10 cellular contexts compared by ENCODE assay signal in the genomic region with DNA sequence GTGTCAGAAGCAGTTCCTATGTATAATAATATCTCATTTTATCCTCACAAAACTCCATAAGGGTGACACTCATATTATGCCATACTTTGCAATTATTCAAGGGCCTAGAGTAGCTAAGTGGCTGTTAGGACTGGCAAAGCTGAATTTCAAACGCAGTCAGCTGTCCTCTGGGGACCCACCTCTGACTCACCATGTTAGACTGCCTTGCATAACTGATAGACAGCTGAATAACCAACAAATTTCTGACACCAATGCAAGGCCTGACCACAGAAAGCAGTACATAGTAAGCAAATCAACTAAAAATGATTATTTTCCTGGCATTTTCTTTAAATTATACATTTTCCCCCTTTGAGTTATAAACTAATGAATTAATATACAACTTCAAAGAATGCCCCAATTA.
DNase-seq lines count a peak whose midpoint lies in the region; ATAC-seq and TF ChIP-seq lines count a peak whose summit lies in the region.
"Had no signal": no experiment of that assay in that cellular context is flagged by ENCODE, and none has a peak within 500 bp of the region (broad histone marks: within the 10 kb centered on the region; RNA-seq: fewer than 3 reads in every experiment).

No MANE protein-coding gene starts in this region.

- no peak overlapping the region for H3K27ac Mint-ChIP-seq in activated naive CD4-positive, alpha-beta T cell treated with anti-CD3 and anti-CD28 coated beads for 36 hours
- no peak overlapping the region for H3K27ac Mint-ChIP-seq in activated naive CD4-positive, alpha-beta T cell treated with anti-CD3 and anti-CD28 coated beads, Interleukin-2, amount 10 ng/mL, durations not matched to agents 7 days and 5 days

- ATAC-seq in thoracic aorta (ENCODE audit: insufficient number of reproducible peaks, low FRiP score, low read depth) (peak; percentile 50), GM18505 (IDR thresholded peaks at IDR 0.05; ENCODE audit: unreplicated experiment) (no peak)
- ATAC-seq: Panc1 had no signal

- TF ChIP-seq CTCF in fibroblast of villous mesenchyme (IDR thresholded peaks at IDR 0.05; ENCODE audit: insufficient read depth, low read depth, low read length) (no peak), thoracic aorta (IDR thresholded peaks at IDR 0.05) (no peak)

- H3K4me3 ChIP-seq in fibroblast of villous mesenchyme (ENCODE audit: low read depth, low read length) (no peak overlapping the region), thoracic aorta (no peak overlapping the region)

- no peak for TF ChIP-seq POLR2A in GM18505 (IDR thresholded peaks at IDR 0.05; ENCODE audit: borderline replicate concordance, extremely low read depth, insufficient read depth, insufficient read length)

- no peaks in the 10 kb centered on the region for H3K27me3 ChIP-seq in thoracic aorta (replicated peaks; ENCODE audit: insufficient read depth)

- DNase-seq in activated naive CD4-positive, alpha-beta T cell treated with anti-CD3 and anti-CD28 coated beads for 36 hours = peak; percentile 58
- DNase-seq in activated naive CD4-positive, alpha-beta T cell treated with anti-CD3 and anti-CD28 coated beads, Interleukin-2, amount 10 ng/mL, durations not matched to agents 7 days and 5 days = no peak
- peak; percentile 69 for DNase-seq in RPMI7951 (ENCODE audit: low read depth)
- peak; percentile 52 for DNase-seq in fibroblast of villous mesenchyme (ENCODE audit: low read depth)
- no peak for DNase-seq in thoracic aorta (ENCODE audit: low spot score)
- DNase-seq in UCSD-AML1 (lab: John Stamatoyannopoulos, UW; ENCODE audit: unreplicated experiment) = no peak
- DNase-seq in NCI-H146 treated with DMSO at 0.1 percent for 48 hours (lab: John Stamatoyannopoulos, UW; ENCODE audit: unreplicated experiment) = no peak
- DNase-seq: posterior cingulate gyrus had no signal

- no peaks in the 10 kb centered on the region for H3K4me1 ChIP-seq in thoracic aorta (ENCODE audit: control insufficient read depth in 1 of 2, low read depth in 2 of 2)

- CTCF ChIA-PET in activated naive CD4-positive, alpha-beta T cell treated with anti-CD3 and anti-CD28 coated beads for 36 hours (lab: Charles Lee) = interaction anchor here (1.2 kb wide), 1 partner anchor 10 kb away, joined by 3 read pairs; no protein-coding TSS in a partner anchor
- CTCF ChIA-PET in activated naive CD4-positive, alpha-beta T cell treated with anti-CD3 and anti-CD28 coated beads, Interleukin-2, amount 10 ng/mL, durations not matched to agents 7 days and 5 days (lab: Charles Lee) = interaction anchor here (1.1 to 1.8 kb wide), 2 partner anchors 9 to 479 kb away, joined by 4 read pairs; no protein-coding TSS in a partner anchor

- H3K27ac ChIP-seq in thoracic aorta = no peak overlapping the region

- no peaks in the 10 kb centered on the region for H3K27me3 Mint-ChIP-seq in activated naive CD4-positive, alpha-beta T cell treated with anti-CD3 and anti-CD28 coated beads for 36 hours (ENCODE audit: low read depth)
- no peaks in the 10 kb centered on the region for H3K27me3 Mint-ChIP-seq in activated naive CD4-positive, alpha-beta T cell treated with anti-CD3 and anti-CD28 coated beads, Interleukin-2, amount 10 ng/mL, durations not matched to agents 7 days and 5 days

- no peaks in the 10 kb centered on the region for H3K36me3 ChIP-seq in thoracic aorta

- H3K4me1 Mint-ChIP-seq in activated naive CD4-positive, alpha-beta T cell treated with anti-CD3 and anti-CD28 coated beads for 36 hours (ENCODE audit: low read depth) = peaks cover 35% of the 10 kb centered on the region
- H3K4me1 Mint-ChIP-seq in activated naive CD4-positive, alpha-beta T cell treated with anti-CD3 and anti-CD28 coated beads, Interleukin-2, amount 10 ng/mL, durations not matched to agents 7 days and 5 days = peaks cover 33% of the 10 kb centered on the region

- no peaks in the 10 kb centered on the region for H3K36me3 Mint-ChIP-seq in activated naive CD4-positive, alpha-beta T cell treated with anti-CD3 and anti-CD28 coated beads for 36 hours (ENCODE audit: low read depth)
- peaks cover 5% of the 10 kb centered on the region for H3K36me3 Mint-ChIP-seq in activated naive CD4-positive, alpha-beta T cell treated with anti-CD3 and anti-CD28 coated beads, Interleukin-2, amount 10 ng/mL, durations not matched to agents 7 days and 5 days

- no peak overlapping the region for H3K4me3 Mint-ChIP-seq in activated naive CD4-positive, alpha-beta T cell treated with anti-CD3 and anti-CD28 coated beads for 36 hours
- H3K4me3 Mint-ChIP-seq in activated naive CD4-positive, alpha-beta T cell treated with anti-CD3 and anti-CD28 coated beads, Interleukin-2, amount 10 ng/mL, durations not matched to agents 7 days and 5 days = no peak overlapping the region

- H3K9me3 ChIP-seq in thoracic aorta = no peaks in the 10 kb centered on the region

- H3K9me3 Mint-ChIP-seq in activated naive CD4-positive, alpha-beta T cell treated with anti-CD3 and anti-CD28 coated beads for 36 hours = peaks cover 7% of the 10 kb centered on the region
- peaks cover 16% of the 10 kb centered on the region for H3K9me3 Mint-ChIP-seq in activated naive CD4-positive, alpha-beta T cell treated with anti-CD3 and anti-CD28 coated beads, Interleukin-2, amount 10 ng/mL, durations not matched to agents 7 days and 5 days

- intact Hi-C loops in activated naive CD4-positive, alpha-beta T cell treated with anti-CD3 and anti-CD28 coated beads for 36 hours (cut with micrococcal nuclease) = loop anchor here (1.0 kb wide), 2 partner anchors 8 to 18 kb away; no protein-coding TSS in a partner anchor

Comparison
In these comparisons a context has a peak if more than half of its experiments do, and no peak if none do; other contexts are left out.
1. DNase-seq: peak in activated naive CD4-positive, alpha-beta T cell treated with anti-CD3 and anti-CD28 coated beads for 36 hours (single experiment), RPMI7951 (single experiment) and fibroblast of villous mesenchyme (single experiment); none in activated naive CD4-positive, alpha-beta T cell treated with anti-CD3 and anti-CD28 coated beads, Interleukin-2, amount 10 ng/mL, durations not matched to agents 7 days and 5 days (single experiment), thoracic aorta (single experiment), UCSD-AML1 (single experiment) and NCI-H146 treated with DMSO at 0.1 percent for 48 hours (single experiment).